Comparison of ENCODE assay signal across 8 cellular contexts in the genomic region with DNA sequence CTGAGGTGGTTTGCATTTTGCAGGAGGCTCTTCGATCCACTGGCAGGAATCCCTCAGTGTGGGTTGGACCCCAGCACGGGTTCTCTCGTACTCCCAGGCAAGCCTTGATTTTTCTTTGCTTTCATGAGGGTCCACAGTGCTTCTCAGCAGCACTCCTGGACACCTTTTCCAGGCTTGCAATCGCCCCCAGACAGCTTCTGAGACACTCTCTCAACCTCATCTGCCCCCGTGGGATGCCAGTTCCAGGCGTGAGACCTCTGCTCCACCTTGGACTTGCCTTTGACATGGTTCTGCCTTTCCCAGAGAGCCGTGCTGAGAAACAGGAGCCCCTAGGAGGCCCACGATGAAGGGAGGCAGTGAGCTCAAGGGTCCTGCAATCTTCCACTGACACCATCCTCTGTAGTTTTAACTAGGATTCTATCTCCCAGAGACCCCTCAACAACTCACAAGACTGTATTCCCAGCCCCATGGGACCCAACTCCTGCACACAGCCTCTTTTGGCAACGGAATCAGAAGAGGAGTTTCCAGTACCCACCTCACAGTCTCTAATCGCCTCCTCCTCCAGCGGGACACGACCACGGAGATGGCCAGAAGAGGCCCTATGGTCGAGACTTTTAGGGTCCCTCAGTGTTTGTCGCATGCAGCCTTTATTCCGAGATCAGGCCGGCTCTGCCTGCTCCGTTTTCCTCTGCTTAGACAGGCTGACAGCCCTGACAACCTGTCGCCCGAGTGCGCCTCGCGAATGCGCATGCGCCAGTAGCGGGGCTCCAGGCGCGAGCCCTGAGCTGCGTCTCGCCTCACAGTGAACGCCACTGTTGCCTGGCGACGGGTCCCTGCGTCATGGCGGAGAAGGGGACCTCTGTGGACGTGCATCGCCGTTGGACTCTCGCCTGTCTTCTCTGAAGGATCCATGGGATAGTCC. TPM values are rescaled to one million over a fixed set of nuclear protein-coding genes. Genes with fewer than 3 reads are reported as not detected.
A peak's percentile ranks its signal among the peaks of the same experiment; 100 is the strongest.
DNase-seq lines count a peak whose midpoint lies in the region; ATAC-seq lines count a peak whose summit lies in the region.

No MANE protein-coding gene starts in this region.

- peak; percentile 78 to 86 for ATAC-seq in activated CD4-positive, CD25-positive, alpha-beta regulatory T cell treated with anti-CD3 and anti-CD28 coated beads, Interleukin-2, amount 50 U/mL, for 24 hours
- ATAC-seq in left lobe of liver (peak; percentile 42), HG03159 (IDR thresholded peaks at IDR 0.05; ENCODE audit: unreplicated experiment) (no peak), GM18519 (IDR thresholded peaks at IDR 0.05; ENCODE audit: low FRiP score, unreplicated experiment) (no peak)

- DNase-seq in NCI-H2196 (lab: John Stamatoyannopoulos, UW; ENCODE audit: unreplicated experiment): peak; percentile 35
- no peak for DNase-seq in NCI-H2196 treated with DMSO at 0.1 percent for 48 hours (lab: John Stamatoyannopoulos, UW; ENCODE audit: unreplicated experiment)
- peak; percentile 81 for DNase-seq in cerebellar cortex (ENCODE audit: low spot score)
- peak; percentile 45 for DNase-seq in left lobe of liver (ENCODE audit: low spot score)
- peak; percentile 61 for DNase-seq in stimulated activated CD4-positive, alpha-beta T cell treated with anti-CD3 and anti-CD28 coated beads, Interleukin-2, amount 100 ng/mL, for 4 hours (ENCODE audit: low read depth)

RNA-seq across cellular contexts. Expression of a gene that starts 26.0 kb away (rescaled TPM):
- 0.48 TPM for total RNA-seq in left lobe of liver

Comparison
In these comparisons a context has a peak if more than half of its experiments do, and no peak if none do; other contexts are left out.
1. ATAC-seq: peak in activated CD4-positive, CD25-positive, alpha-beta regulatory T cell treated with anti-CD3 and anti-CD28 coated beads, Interleukin-2, amount 50 U/mL, for 24 hours (2 of 2) and left lobe of liver (single experiment); none in HG03159 (single experiment) and GM18519 (single experiment).